ENCODE assay signal across 9 cellular contexts in genomic region chr5:151612689-151613427, GRCh38. TPM values are rescaled to one million over a fixed set of nuclear protein-coding genes. Genes with fewer than 3 reads are reported as not detected.
DNase-seq lines count a peak whose midpoint lies in the region; ATAC-seq and TF ChIP-seq lines count a peak whose summit lies in the region.
"Had no signal": no experiment of that assay in that cellular context is flagged by ENCODE, and none has a peak within 500 bp of the region (broad histone marks: within the 10 kb centered on the region; RNA-seq: fewer than 3 reads in every experiment).

No MANE protein-coding gene starts in this region.

- no peak for TF ChIP-seq POLR2A in Peyer's patch (IDR thresholded peaks at IDR 0.05)
- no peak for TF ChIP-seq POLR2A in suprapubic skin (IDR thresholded peaks at IDR 0.05)

- H3K9me3 Mint-ChIP-seq in naive thymus-derived CD8-positive, alpha-beta T cell = peaks cover 0 to 5% (median 0%) of the 10 kb centered on the region in 9 donors

- no peak overlapping the region for H3K27ac ChIP-seq in Peyer's patch
- no peak overlapping the region for H3K27ac ChIP-seq in suprapubic skin
- H3K27ac ChIP-seq: SJSA1 had no signal

- peaks cover 37 to 64% (median 47%) of the 10 kb centered on the region in 4 donors for H3K4me1 Mint-ChIP-seq in naive thymus-derived CD8-positive, alpha-beta T cell

- peaks cover 0 to 12% (median 0%) of the 10 kb centered on the region in 5 donors for H3K27me3 Mint-ChIP-seq in naive thymus-derived CD8-positive, alpha-beta T cell

- H3K27me3 ChIP-seq in Peyer's patch (no peaks in the 10 kb centered on the region), suprapubic skin (no peaks in the 10 kb centered on the region)

- POLR2A ChIA-PET in naive thymus-derived CD8-positive, alpha-beta T cell (lab: Charles Lee) = interaction anchor here (0.7 to 2.1 kb wide), 5 partner anchors 35 to 165 kb away, joined by 3 to 10 read pairs (median 3); partner anchors contain the start of gene G3BP1

- TF ChIP-seq CTCF in Peyer's patch (IDR thresholded peaks at IDR 0.05) = no peak
- TF ChIP-seq CTCF in suprapubic skin (IDR thresholded peaks at IDR 0.05) = no peak

- H3K4me1 ChIP-seq in Peyer's patch (no peaks in the 10 kb centered on the region), suprapubic skin (peaks cover 25% of the 10 kb centered on the region)

- TF ChIP-seq EP300 in suprapubic skin (IDR thresholded peaks at IDR 0.05) = no peak

- peak; percentile 86 for ATAC-seq in HG03135 (IDR thresholded peaks at IDR 0.05; ENCODE audit: unreplicated experiment)
- ATAC-seq in naive thymus-derived CD8-positive, alpha-beta T cell = peak; percentile 84 to 94

- H3K36me3 ChIP-seq in Peyer's patch (no peaks in the 10 kb centered on the region), suprapubic skin (no peaks in the 10 kb centered on the region)
- H3K36me3 ChIP-seq: SJSA1 had no signal

- peak overlapping the region in 9 of 10 donors; percentile 17 to 78 (median 73) for H3K4me3 Mint-ChIP-seq in naive thymus-derived CD8-positive, alpha-beta T cell

- H3K9me3 ChIP-seq in Peyer's patch (no peaks in the 10 kb centered on the region), suprapubic skin (no peaks in the 10 kb centered on the region)
- H3K9me3 ChIP-seq: SJSA1 had no signal

- H3K4me3 ChIP-seq in Peyer's patch (no peak overlapping the region), suprapubic skin (no peak overlapping the region)
- H3K4me3 ChIP-seq: SJSA1 had no signal

- no peaks in the 10 kb centered on the region for H3K36me3 Mint-ChIP-seq in naive thymus-derived CD8-positive, alpha-beta T cell

- WGBS in suprapubic skin = 35% methylated on average over 8 of the region's 8 CpGs

- H3K27ac Mint-ChIP-seq in naive thymus-derived CD8-positive, alpha-beta T cell = peak overlapping the region; percentile 68 to 95 (median 84)

- DNase-seq in GM19240 (ENCODE audit: insufficient read length, low spot score) (peak; percentile 47), activated T-cell treated with anti-CD3 and anti-CD28 coated beads for 24 hours (ENCODE audit: low read depth) (peak; percentile 40), NCI-H1417 treated with DMSO at 0.1 percent for 48 hours (lab: John Stamatoyannopoulos, UW) (no peak), Peyer's patch (no peak), suprapubic skin (ENCODE audit: low spot score in 2 of 2) (no peak), NCI-H1092 treated with DMSO at 0.1 percent for 48 hours (lab: John Stamatoyannopoulos, UW) (no peak)
- DNase-seq in naive thymus-derived CD8-positive, alpha-beta T cell = peak in 8 of 10 donors; percentile 25 to 74 (median 53)

RNA-seq across cellular contexts. Expression of gene FAT2, which starts 21.7 kb away (rescaled TPM):
- total RNA-seq in naive thymus-derived CD8-positive, alpha-beta T cell = not detected
- under 1 TPM in 1 of 3 donors, not detected in 2; 0.03 TPM for polyA plus RNA-seq in naive thymus-derived CD8-positive, alpha-beta T cell
- under 1 TPM in 1 of 4 donors, not detected in 3; under 0.01 TPM for total RNA-seq in Peyer's patch
- total RNA-seq in suprapubic skin = 100 to 1,000 TPM; 107 to 205 (median 164) TPM

Comparison
In these comparisons a context has a peak if more than half of its experiments do, and no peak if none do; other contexts are left out.
1. DNase-seq: peak in GM19240 (single experiment), activated T-cell treated with anti-CD3 and anti-CD28 coated beads for 24 hours (single experiment) and naive thymus-derived CD8-positive, alpha-beta T cell (8 of 10); none in NCI-H1417 treated with DMSO at 0.1 percent for 48 hours (single experiment), Peyer's patch (0 of 3), suprapubic skin (0 of 2) and NCI-H1092 treated with DMSO at 0.1 percent for 48 hours (single experiment).
2. RNA of gene FAT2, which starts 21.7 kb away (total RNA-seq): 107 to 205 TPM in suprapubic skin; not detected in naive thymus-derived CD8-positive, alpha-beta T cell and under 0.01 TPM in Peyer's patch; every median in the first group is over 100 times any median in the second.